Comparison of ENCODE assay signal across 13 cellular contexts in the genomic region with DNA sequence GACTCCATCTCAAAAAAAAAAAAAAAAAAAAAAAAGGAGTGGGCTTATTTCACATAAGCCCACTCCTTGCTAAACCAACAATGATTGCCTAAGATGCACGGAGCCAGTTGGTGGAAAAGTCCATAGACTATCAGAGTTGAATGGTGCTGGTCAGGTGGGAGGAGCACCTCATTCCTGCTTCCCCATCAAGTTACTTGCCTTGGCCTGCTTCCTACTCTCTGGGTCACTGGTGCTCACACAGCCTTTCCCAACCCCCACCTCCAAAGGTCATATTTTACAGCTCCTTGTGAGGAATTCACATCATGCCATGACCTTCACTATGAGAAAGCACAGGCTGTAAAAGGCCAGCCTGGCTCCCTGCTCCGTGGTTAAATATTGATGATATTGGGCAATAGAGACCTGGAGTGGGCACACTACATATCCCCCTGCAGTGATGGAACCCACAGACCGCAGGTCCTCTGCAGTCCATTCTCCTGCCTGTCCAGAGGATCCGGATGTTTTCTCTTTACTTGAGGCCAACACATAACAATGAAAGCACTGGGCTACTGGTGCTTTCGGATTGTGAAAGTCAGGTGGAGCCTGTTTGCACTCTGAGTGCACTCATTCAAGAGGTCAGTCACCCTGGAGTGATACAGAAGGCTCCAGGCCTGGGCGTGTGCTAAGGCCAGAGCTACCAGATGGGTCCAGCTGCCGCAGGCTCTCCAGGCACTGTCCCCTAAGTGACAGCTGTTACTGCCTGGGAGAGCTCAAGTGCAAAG. TPM values are rescaled to one million over a fixed set of nuclear protein-coding genes. Genes with fewer than 3 reads are reported as not detected.
DNase-seq lines count a peak whose midpoint lies in the region; ATAC-seq and TF ChIP-seq lines count a peak whose summit lies in the region.
"Had no signal": no experiment of that assay in that cellular context is flagged by ENCODE, and none has a peak within 500 bp of the region (broad histone marks: within the 10 kb centered on the region; RNA-seq: fewer than 3 reads in every experiment).

TSS of gene SLC51B (plus strand) at position 664 of the 758 bp plus-strand sequence. CDS start 4,618 bp downstream, outside the sequence.

- no peak within 1 kb of the TSS for H3K9ac ChIP-seq in neural progenitor cell

- peaks cover 7% of the 10 kb centered on the region for H3K27me3 ChIP-seq in neural progenitor cell

- H2AFZ ChIP-seq in neural progenitor cell (replicated peaks) = no peak within 1 kb of the TSS

- H3K36me3 Mint-ChIP-seq in glutamatergic neuron (ENCODE audit: unreplicated experiment) = peaks cover 6% of the 10 kb centered on the region
- no peaks in the 10 kb centered on the region for H3K36me3 Mint-ChIP-seq in neural progenitor cell
- H3K36me3 Mint-ChIP-seq in stimulated activated memory B cell treated with anti-CD40 and anti-IgM and Interleukin-4, amounts not matched to agents 10 μg/mL and 1 μg/mL and 100 μg/mL, for 72 hours = no peaks in the 10 kb centered on the region
- no peaks in the 10 kb centered on the region for H3K36me3 Mint-ChIP-seq in activated naive CD8-positive, alpha-beta T cell treated with anti-CD3 and anti-CD28 coated beads, Interleukin-2, amount 50 U/mL, for 24 hours (ENCODE audit: low read depth)

- H3K9me3 ChIP-seq in neural progenitor cell (ENCODE audit: low read depth) = no peaks in the 10 kb centered on the region

- no peaks in the 10 kb centered on the region for H3K4me1 ChIP-seq in neural progenitor cell

- H3K9me3 Mint-ChIP-seq in glutamatergic neuron (ENCODE audit: unreplicated experiment) (peaks cover 18% of the 10 kb centered on the region), neural progenitor cell (no peaks in the 10 kb centered on the region)
- no peaks in the 10 kb centered on the region for H3K9me3 Mint-ChIP-seq in stimulated activated memory B cell treated with anti-CD40 and anti-IgM and Interleukin-4, amounts not matched to agents 10 μg/mL and 1 μg/mL and 100 μg/mL, for 72 hours
- H3K9me3 Mint-ChIP-seq in activated naive CD8-positive, alpha-beta T cell treated with anti-CD3 and anti-CD28 coated beads, Interleukin-2, amount 50 U/mL, for 24 hours = no peaks in the 10 kb centered on the region
- H3K9me3 Mint-ChIP-seq: activated T-helper 17 cell treated with anti-CD3 and anti-CD28 coated beads, Interleukin-2, amount 50 U/mL, for 72 hours; CD4-positive, alpha-beta T cell; central memory CD8-positive, alpha-beta T cell; stimulated activated naive CD8-positive, alpha-beta T cell treated with anti-CD3 and anti-CD28 coated beads, Interleukin-15, Interleukin-2, amounts not matched to agents 100 ng/mL and 50 ng/mL, for 24 hours had no signal

- DNase-seq in DMS53 treated with DMSO at 0.1 percent for 48 hours (lab: John Stamatoyannopoulos, UW; ENCODE audit: unreplicated experiment) (peak; percentile 86), NCI-H774 (lab: John Stamatoyannopoulos, UW) (peak; percentile 51), glutamatergic neuron (peak; percentile 88), neural progenitor cell (ENCODE audit: low spot score) (no peak)
- no peak for DNase-seq in activated naive CD8-positive, alpha-beta T cell treated with anti-CD3 and anti-CD28 coated beads, Interleukin-2, amount 50 U/mL, for 24 hours
- DNase-seq: CD4-positive, alpha-beta T cell; NCI-H1930 had no signal

- H3K79me2 ChIP-seq in neural progenitor cell (ENCODE audit: low read depth) = no peaks in the 10 kb centered on the region

- peak within 1 kb of the TSS; percentile 97 for H3K27ac Mint-ChIP-seq in glutamatergic neuron (ENCODE audit: unreplicated experiment)
- H3K27ac Mint-ChIP-seq in neural progenitor cell = peak within 1 kb of the TSS; percentile 76
- no peak within 1 kb of the TSS for H3K27ac Mint-ChIP-seq in stimulated activated memory B cell treated with anti-CD40 and anti-IgM and Interleukin-4, amounts not matched to agents 10 μg/mL and 1 μg/mL and 100 μg/mL, for 72 hours
- no peak within 1 kb of the TSS for H3K27ac Mint-ChIP-seq in activated naive CD8-positive, alpha-beta T cell treated with anti-CD3 and anti-CD28 coated beads, Interleukin-2, amount 50 U/mL, for 24 hours
- H3K27ac Mint-ChIP-seq: activated T-helper 17 cell treated with anti-CD3 and anti-CD28 coated beads, Interleukin-2, amount 50 U/mL, for 72 hours; CD4-positive, alpha-beta T cell; stimulated activated naive CD8-positive, alpha-beta T cell treated with anti-CD3 and anti-CD28 coated beads, Interleukin-15, Interleukin-2, amounts not matched to agents 100 ng/mL and 50 ng/mL, for 24 hours had no signal

- H3K4me2 ChIP-seq in neural progenitor cell = no peak within 1 kb of the TSS

- no peaks in the 10 kb centered on the region for H3K36me3 ChIP-seq in neural progenitor cell

- H3K4me1 Mint-ChIP-seq in glutamatergic neuron (ENCODE audit: low read depth, unreplicated experiment) = peaks cover 35% of the 10 kb centered on the region
- H3K4me1 Mint-ChIP-seq in neural progenitor cell = peaks cover 27% of the 10 kb centered on the region
- peaks cover 10% of the 10 kb centered on the region for H3K4me1 Mint-ChIP-seq in stimulated activated memory B cell treated with anti-CD40 and anti-IgM and Interleukin-4, amounts not matched to agents 10 μg/mL and 1 μg/mL and 100 μg/mL, for 72 hours
- H3K4me1 Mint-ChIP-seq in activated naive CD8-positive, alpha-beta T cell treated with anti-CD3 and anti-CD28 coated beads, Interleukin-2, amount 50 U/mL, for 24 hours = peaks cover 10% of the 10 kb centered on the region

- H3K4me3 Mint-ChIP-seq in glutamatergic neuron (ENCODE audit: unreplicated experiment) (peak within 1 kb of the TSS; percentile 67), neural progenitor cell (no peak within 1 kb of the TSS)
- H3K4me3 Mint-ChIP-seq in stimulated activated memory B cell treated with anti-CD40 and anti-IgM and Interleukin-4, amounts not matched to agents 10 μg/mL and 1 μg/mL and 100 μg/mL, for 72 hours = no peak within 1 kb of the TSS
- H3K4me3 Mint-ChIP-seq in activated naive CD8-positive, alpha-beta T cell treated with anti-CD3 and anti-CD28 coated beads, Interleukin-2, amount 50 U/mL, for 24 hours = no peak within 1 kb of the TSS
- H3K4me3 Mint-ChIP-seq: activated T-helper 17 cell treated with anti-CD3 and anti-CD28 coated beads, Interleukin-2, amount 50 U/mL, for 72 hours; CD4-positive, alpha-beta T cell; central memory CD8-positive, alpha-beta T cell; stimulated activated naive CD8-positive, alpha-beta T cell treated with anti-CD3 and anti-CD28 coated beads, Interleukin-15, Interleukin-2, amounts not matched to agents 100 ng/mL and 50 ng/mL, for 24 hours had no signal

- TF ChIP-seq CTCF in glutamatergic neuron (IDR thresholded peaks at IDR 0.05; ENCODE audit: partially characterized antibody, unreplicated experiment) = no peak
- TF ChIP-seq CTCF in neural progenitor cell (IDR thresholded peaks at IDR 0.05) = no peak

- H3K27ac ChIP-seq in neural progenitor cell = no peak within 1 kb of the TSS

- ATAC-seq in GM18517 (IDR thresholded peaks at IDR 0.05; ENCODE audit: unreplicated experiment) (no peak), GM21447 (IDR thresholded peaks at IDR 0.05; ENCODE audit: unreplicated experiment) (no peak)
- no peak for ATAC-seq in stimulated activated memory B cell treated with anti-CD40 and anti-IgM and Interleukin-4, amounts not matched to agents 10 μg/mL and 1 μg/mL and 100 μg/mL, for 72 hours
- ATAC-seq in activated naive CD8-positive, alpha-beta T cell treated with anti-CD3 and anti-CD28 coated beads, Interleukin-2, amount 50 U/mL, for 24 hours = no peak

- H4K20me1 ChIP-seq in neural progenitor cell (ENCODE audit: low read depth) = no peaks in the 10 kb centered on the region

- no peak within 1 kb of the TSS for H3K4me3 ChIP-seq in neural progenitor cell

- H3K27me3 Mint-ChIP-seq in glutamatergic neuron (ENCODE audit: unreplicated experiment) = peaks cover 21% of the 10 kb centered on the region
- H3K27me3 Mint-ChIP-seq in neural progenitor cell (ENCODE audit: insufficient read depth, low read depth) = peaks cover 5% of the 10 kb centered on the region
- H3K27me3 Mint-ChIP-seq in stimulated activated memory B cell treated with anti-CD40 and anti-IgM and Interleukin-4, amounts not matched to agents 10 μg/mL and 1 μg/mL and 100 μg/mL, for 72 hours = peaks cover 9% of the 10 kb centered on the region
- H3K27me3 Mint-ChIP-seq in activated naive CD8-positive, alpha-beta T cell treated with anti-CD3 and anti-CD28 coated beads, Interleukin-2, amount 50 U/mL, for 24 hours = peaks cover 5% of the 10 kb centered on the region
- H3K27me3 Mint-ChIP-seq: CD4-positive, alpha-beta T cell had no signal

- no peaks in the 10 kb centered on the region for H3F3A ChIP-seq in neural progenitor cell (ENCODE audit: low read depth)

RNA-seq across cellular contexts. Expression of gene SLC51B, which starts in this region (rescaled TPM):
- not detected for total RNA-seq in glutamatergic neuron (ENCODE audit: unreplicated experiment)
- not detected in 2 replicates for total RNA-seq in neural progenitor cell (ENCODE audit: low replicate concordance)
- total RNA-seq: activated T-helper 17 cell treated with anti-CD3 and anti-CD28 coated beads, Interleukin-2, amount 50 U/mL, for 72 hours; CD4-positive, alpha-beta T cell had no signal

Comparison
In these comparisons a context has a peak if more than half of its experiments do, and no peak if none do; other contexts are left out.
1. Peak in DNase-seq in glutamatergic neuron; RNA of the gene not detected or under 1 TPM.
2. DNase-seq: peak in DMS53 treated with DMSO at 0.1 percent for 48 hours (single experiment) and NCI-H774 (single experiment); none in neural progenitor cell (single experiment) and activated naive CD8-positive, alpha-beta T cell treated with anti-CD3 and anti-CD28 coated beads, Interleukin-2, amount 50 U/mL, for 24 hours (single experiment).
3. H3K27ac Mint-ChIP-seq: peak in glutamatergic neuron (single experiment) and neural progenitor cell (single experiment); none in stimulated activated memory B cell treated with anti-CD40 and anti-IgM and Interleukin-4, amounts not matched to agents 10 μg/mL and 1 μg/mL and 100 μg/mL, for 72 hours (single experiment) and activated naive CD8-positive, alpha-beta T cell treated with anti-CD3 and anti-CD28 coated beads, Interleukin-2, amount 50 U/mL, for 24 hours (single experiment).